Comparison of ENCODE assay signal across 1 cellular context in the genomic region with DNA sequence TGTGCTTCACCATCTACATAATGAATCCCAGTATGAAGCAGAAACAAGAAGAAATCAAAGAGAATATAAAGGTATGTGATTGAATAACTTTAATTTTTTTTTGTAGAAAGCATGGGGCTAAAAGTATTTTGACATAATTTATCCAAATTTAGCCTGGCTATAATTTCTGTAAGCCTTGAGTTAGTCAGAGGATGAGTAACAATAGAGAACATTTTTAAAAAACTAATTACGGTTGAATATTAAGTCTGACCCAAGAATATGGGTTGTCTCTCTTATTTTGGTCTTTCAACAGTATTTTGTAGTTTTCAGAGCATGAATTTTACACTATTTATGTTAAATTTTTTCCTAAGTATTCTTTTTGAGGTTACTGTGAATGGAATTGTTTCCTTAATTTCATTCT.
TF ChIP-seq lines count a peak whose summit lies in the region.

No MANE protein-coding gene starts in this region.

TF ChIP-seq in endothelial cell of umbilical vein, 7 proteins besides CTCF, POLR2A, EP300 and RAD21:
- TF ChIP-seq GATA2 (IDR thresholded peaks at IDR 0.05; ENCODE audit: insufficient read depth, insufficient read length, low read depth, low read length) (no peak), MYC (IDR thresholded peaks at IDR 0.05; ENCODE audit: low read depth, low read length) (no peak), EZH2 (IDR thresholded peaks at IDR 0.05; ENCODE audit: borderline replicate concordance, low read depth, low read length, severe bottlenecking) (no peak), POLR2AphosphoS5 (IDR thresholded peaks at IDR 0.05; ENCODE audit: insufficient read depth, low read depth, low read length) (no peak), JUN (IDR thresholded peaks at IDR 0.05; ENCODE audit: borderline replicate concordance, insufficient read depth, insufficient read length, low read depth) (no peak), FOS (IDR thresholded peaks at IDR 0.05; ENCODE audit: borderline replicate concordance, insufficient read depth, low read length) (no peak)
- TF ChIP-seq, protein P1, sequence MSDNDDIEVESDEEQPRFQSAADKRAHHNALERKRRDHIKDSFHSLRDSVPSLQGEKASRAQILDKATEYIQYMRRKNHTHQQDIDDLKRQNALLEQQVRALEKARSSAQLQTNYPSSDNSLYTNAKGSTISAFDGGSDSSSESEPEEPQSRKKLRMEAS (IDR thresholded peaks at IDR 0.05; ENCODE audit: insufficient read depth, insufficient read length) = no peak
